Comparison of ENCODE assay signal across 8 cellular contexts in genomic region chr21:33478858-33479678, GRCh38. TPM values are rescaled to one million over a fixed set of nuclear protein-coding genes. Genes with fewer than 3 reads are reported as not detected.
DNase-seq lines count a peak whose midpoint lies in the region; ATAC-seq, FAIRE-seq and TF ChIP-seq lines count a peak whose summit lies in the region.

No MANE protein-coding gene starts in this region.

- H3K27ac ChIP-seq in HUES64 (ENCODE audit: low read depth, low read length) (peak overlapping the region; percentile 56; the same call in 1 of the 2 replicates), brain microvascular endothelial cell (peak overlapping the region; percentile 79), small intestine (ENCODE audit: low read depth in 1 of 2, low read length in 1 of 2) (peak overlapping the region; percentile 96 to 99)

- TF ChIP-seq CTCF in brain microvascular endothelial cell (IDR thresholded peaks at IDR 0.05; ENCODE audit: low read depth, low read length, missing control alignments): peak; percentile 21

- peak overlapping the region; percentile 68 for H3K4me3 ChIP-seq in HUES64 (ENCODE audit: low read length)
- H3K4me3 ChIP-seq in brain microvascular endothelial cell (ENCODE audit: low read depth, low read length): peak overlapping the region; percentile 77
- peak overlapping the region; percentile 79 to 91 for H3K4me3 ChIP-seq in small intestine (ENCODE audit: low read depth in 1 of 2, low read length in 2 of 2)

- in situ Hi-C loops in brain microvascular endothelial cell (cut with HindIII; ENCODE audit: low pct_ligation_motif_present, low sequenced_read_pairs): no loop called here

- H3K36me3 ChIP-seq in HUES64 (ENCODE audit: insufficient read depth, low read length): no peaks in the 10 kb centered on the region
- H3K36me3 ChIP-seq in brain microvascular endothelial cell (replicated peaks): no peaks in the 10 kb centered on the region
- no peaks in the 10 kb centered on the region for H3K36me3 ChIP-seq in small intestine (ENCODE audit: control insufficient read depth in 2 of 2, insufficient read depth in 2 of 2, low read length in 2 of 2)

- FAIRE-seq in small intestine (lab: Jason Lieb, UNC): no peak

- DNase-seq in DMS 273 (lab: John Stamatoyannopoulos, UW; ENCODE audit: unreplicated experiment) (peak; percentile 73), T1000 (lab: John Stamatoyannopoulos, UW) (peak; percentile 48), brain microvascular endothelial cell (no peak), iPS-NIHi11 (ENCODE audit: low spot score) (peak; percentile 37), small intestine (peak; percentile 47)

- under 1% methylated on average over 69 of the region's 69 CpGs for WGBS in HUES64
- 0 to 1% (median 0%) methylated on average over 30 to 69 of the region's 69 CpGs for WGBS in small intestine, 3 donors

- H3K9me3 ChIP-seq in HUES64 (ENCODE audit: insufficient read depth, low read depth, low read length): no peaks in the 10 kb centered on the region
- no peaks in the 10 kb centered on the region for H3K9me3 ChIP-seq in small intestine (ENCODE audit: control insufficient read depth, low read depth)

- ATAC-seq in GM21390 (IDR thresholded peaks at IDR 0.05; ENCODE audit: unreplicated experiment) (peak; percentile 14), HG03565 (IDR thresholded peaks at IDR 0.05; ENCODE audit: unreplicated experiment) (no peak)

- no peaks in the 10 kb centered on the region for H3K4me1 ChIP-seq in HUES64 (ENCODE audit: insufficient read depth, low read length)
- H3K4me1 ChIP-seq in small intestine (ENCODE audit: control insufficient read depth in 2 of 2, insufficient read depth in 1 of 2, low read depth in 1 of 2, low read length in 1 of 2): no peaks in the 10 kb centered on the region

- H3K27me3 ChIP-seq in HUES64 (ENCODE audit: insufficient read depth, low read length): peaks cover 5% of the 10 kb centered on the region; the same call in 1 of the 2 replicates
- no peaks in the 10 kb centered on the region for H3K27me3 ChIP-seq in brain microvascular endothelial cell (replicated peaks)
- H3K27me3 ChIP-seq in small intestine (ENCODE audit: control insufficient read depth in 2 of 2, insufficient read depth in 2 of 2, low read length in 2 of 2): no peaks in the 10 kb centered on the region

- H3K9ac ChIP-seq in HUES64 (ENCODE audit: low read depth, low read length): peak overlapping the region; percentile 70

RNA-seq across cellular contexts. Expression of gene TMEM50B, which starts 0.7 kb away (rescaled TPM):
- polyA plus RNA-seq in HUES64 (2013, experiment 1 of 2): 7.5 TPM
- polyA plus RNA-seq in HUES64 (2013, experiment 2 of 2): 14.3 TPM
- 10 to 100 TPM; 22.2 to 54.3 (median 50.4) TPM for polyA plus RNA-seq in small intestine

RNA-seq across cellular contexts. Expression of gene DNAJC28, which starts 12.4 kb away (rescaled TPM):
- 2.2 TPM for polyA plus RNA-seq in HUES64 (2013, experiment 1 of 2)
- 2.8 TPM for polyA plus RNA-seq in HUES64 (2013, experiment 2 of 2)
- 1 to 10 TPM; 1.6 to 2.5 (median 1.7) TPM for polyA plus RNA-seq in small intestine
